ENCODE assay signal across 12 cellular contexts in genomic region chr11:1692708-1693326, GRCh38. TPM values are rescaled to one million over a fixed set of nuclear protein-coding genes. Genes with fewer than 3 reads are reported as not detected.
DNase-seq lines count a peak whose midpoint lies in the region; ATAC-seq, FAIRE-seq and TF ChIP-seq lines count a peak whose summit lies in the region.
"Had no signal": no experiment of that assay in that cellular context is flagged by ENCODE, and none has a peak within 500 bp of the region (broad histone marks: within the 10 kb centered on the region; RNA-seq: fewer than 3 reads in every experiment).

No MANE protein-coding gene starts in this region.

- peak overlapping the region; percentile 62; the same call in 1 of the 3 replicates for H3K4me3 ChIP-seq in A549
- H3K4me3 ChIP-seq in mucosa of stomach (ENCODE audit: low read length), result no peak overlapping the region
- H3K4me3 ChIP-seq in mucosa of descending colon, result no peak overlapping the region
- H3K4me3 ChIP-seq: lung had no signal

- TF ChIP-seq EP300 in A549 (IDR thresholded peaks at IDR 0.05), result no peak

- WGBS in A549 (ENCODE audit: missing lambda C conversion rate), result 34% methylated on average over 20 of the region's 20 CpGs
- WGBS in H9 (ENCODE audit: extremely low coverage, insufficient read length, low lambda C conversion rate), result no CpG with 5 or more reads among the region's 20 CpGs

- H3K18ac ChIP-seq in H9 (ENCODE audit: insufficient read length, low read depth, low read length), result no peak overlapping the region

- H3K56ac ChIP-seq in H9 (ENCODE audit: insufficient read length, low read depth, low read length), result no peak overlapping the region

- H3K4me1 ChIP-seq in A549 (no peaks in the 10 kb centered on the region), H9 (ENCODE audit: insufficient read depth, low read length) (no peaks in the 10 kb centered on the region), mucosa of stomach (ENCODE audit: control insufficient read depth, insufficient read depth, low read length) (peaks cover 34% of the 10 kb centered on the region), mucosa of descending colon (ENCODE audit: low read depth) (peaks cover 6% of the 10 kb centered on the region)

- peaks cover 65% of the 10 kb centered on the region for H3K27me3 Mint-ChIP-seq in H9 (ENCODE audit: low read depth)
- peaks cover 34% of the 10 kb centered on the region for H3K27me3 Mint-ChIP-seq in activated naive CD8-positive, alpha-beta T cell treated with anti-CD3 and anti-CD28 coated beads, Interleukin-2, amount 50 U/mL, for 24 hours

- no peaks in the 10 kb centered on the region; the same call in 1 of the 2 replicates for H3K27me3 ChIP-seq in H9 (ENCODE audit: insufficient read depth, low read length)
- peaks cover 29% of the 10 kb centered on the region for H3K27me3 ChIP-seq in mucosa of stomach (ENCODE audit: control insufficient read depth, insufficient read depth, low read length)

- H2AK5ac ChIP-seq in H9 (ENCODE audit: insufficient read length, low read length), result no peak overlapping the region

- H3K9me3 ChIP-seq in A549, result no peaks in the 10 kb centered on the region
- H3K9me3 ChIP-seq in H9 (ENCODE audit: control insufficient read depth, low read depth, low read length), result no peaks in the 10 kb centered on the region
- H3K9me3 ChIP-seq in mucosa of stomach (ENCODE audit: control insufficient read depth, low read length), result no peaks in the 10 kb centered on the region
- no peaks in the 10 kb centered on the region for H3K9me3 ChIP-seq in mucosa of descending colon
- H3K9me3 ChIP-seq: tibial artery had no signal

- peak overlapping the region; percentile 87 to 92; a peak in 4 of 6 replicates for H3K27ac ChIP-seq in A549
- no peak overlapping the region for H3K27ac ChIP-seq in H9 (ENCODE audit: insufficient read length, low read depth, low read length)

- DNase-seq in A549 (ENCODE audit: low read depth in 1 of 2, low spot score in 1 of 2), result no peak
- DNase-seq in H9, result no peak
- no peak for DNase-seq in activated naive CD8-positive, alpha-beta T cell treated with anti-CD3 and anti-CD28 coated beads, Interleukin-2, amount 50 U/mL, for 24 hours
- no peak for DNase-seq in mucosa of descending colon
- DNase-seq in COLO668 (lab: John Stamatoyannopoulos, UW; ENCODE audit: unreplicated experiment), result no peak

- H2BK120ac ChIP-seq in H9 (ENCODE audit: low read depth, low read length, poor library complexity, severe bottlenecking), result no peak overlapping the region

- no peak for FAIRE-seq in A549 (lab: Jason Lieb, UNC)

- H2BK5ac ChIP-seq in H9 (ENCODE audit: insufficient read length, low read length), result no peak overlapping the region

- no peaks in the 10 kb centered on the region for H4K20me1 ChIP-seq in H9 (ENCODE audit: control insufficient read depth, insufficient read depth, insufficient read length)

- POLR2A ChIA-PET in A549 (lab: Yijun Ruan, JAX), result interaction anchor here (2.3 kb wide), 1 partner anchor 140 kb away, joined by 39 read pairs; the partner anchor contains the start of gene SYT8

- no peak overlapping the region for H2AFZ ChIP-seq in H9 (ENCODE audit: low read length)

- H3K23me2 ChIP-seq in H9 (ENCODE audit: insufficient read length, low read depth, low read length, poor library complexity, severe bottlenecking), result no peaks in the 10 kb centered on the region

- no peak for TF ChIP-seq CTCF in A549 (IDR thresholded peaks at IDR 0.05)
- TF ChIP-seq CTCF in H9 (conservative IDR thresholded peaks at IDR 0.05), result no peak
- no peak for TF ChIP-seq CTCF in mucosa of descending colon (IDR thresholded peaks at IDR 0.05)

- H3K79me1 ChIP-seq in H9 (ENCODE audit: insufficient read depth, low read depth, low read length, poor library complexity, severe bottlenecking), result no peaks in the 10 kb centered on the region

- no peak overlapping the region for H3T11ph ChIP-seq in H9 (ENCODE audit: low read length)

- CTCF ChIA-PET in A549 (lab: Yijun Ruan, JAX), result interaction anchor here (0.7 to 7.8 kb wide), 69 partner anchors 13 to 471 kb away, joined by 3 to 605 read pairs (median 7); partner anchors contain the start of genes CTSD, H19, KRTAP5-2 and LSP1

- no peaks in the 10 kb centered on the region for H3K36me3 Mint-ChIP-seq in H9 (ENCODE audit: insufficient read depth in 1 of 3, low read depth in 3 of 3)
- no peaks in the 10 kb centered on the region for H3K36me3 Mint-ChIP-seq in activated naive CD8-positive, alpha-beta T cell treated with anti-CD3 and anti-CD28 coated beads, Interleukin-2, amount 50 U/mL, for 24 hours (ENCODE audit: low read depth)
- H3K36me3 Mint-ChIP-seq: IgD-negative memory B cell had no signal

- H3K4me2 ChIP-seq in A549, result peak overlapping the region; percentile 100
- H3K4me2 ChIP-seq in H9 (ENCODE audit: insufficient read depth, insufficient read length, low read length), result peak overlapping the region; percentile 42

- H4K91ac ChIP-seq in H9 (ENCODE audit: insufficient read length, low read depth, low read length), result no peak overlapping the region

- H3K79me2 ChIP-seq in H9 (ENCODE audit: insufficient read depth, low read length), result no peaks in the 10 kb centered on the region

- no peak overlapping the region for H3K23ac ChIP-seq in H9 (ENCODE audit: insufficient read length, low read depth, low read length)

- no peak overlapping the region for H2BK12ac ChIP-seq in H9 (ENCODE audit: insufficient read length, low read depth, low read length)

- H3K9me3 Mint-ChIP-seq in H9, result peaks cover 0 to 9% of the 10 kb centered on the region in 2 experiments; a peak in 3 of 5 replicates
- H3K9me3 Mint-ChIP-seq in activated naive CD8-positive, alpha-beta T cell treated with anti-CD3 and anti-CD28 coated beads, Interleukin-2, amount 50 U/mL, for 24 hours, result no peaks in the 10 kb centered on the region
- H3K9me3 Mint-ChIP-seq: IgD-negative memory B cell had no signal

- H3K4me3 Mint-ChIP-seq in H9, result peak overlapping the region in 1 of 2 experiments; percentile 79; a peak in 2 of 5 replicates
- peak overlapping the region; percentile 48 for H3K4me3 Mint-ChIP-seq in activated naive CD8-positive, alpha-beta T cell treated with anti-CD3 and anti-CD28 coated beads, Interleukin-2, amount 50 U/mL, for 24 hours

- H4K5ac ChIP-seq in H9 (ENCODE audit: insufficient read length, low read depth, low read length), result no peak overlapping the region

- no peak for TF ChIP-seq RAD21 in A549 (conservative IDR thresholded peaks at IDR 0.05 in 1 of 2, IDR thresholded peaks at IDR 0.05 in 1 of 2)

- H2BK20ac ChIP-seq in H9 (ENCODE audit: low read depth, low read length, poor library complexity, severe bottlenecking), result no peak overlapping the region

- H3K4ac ChIP-seq in H9 (ENCODE audit: low read depth, low read length), result no peak overlapping the region

- H3K27ac Mint-ChIP-seq in H9, result no peak overlapping the region
- no peak overlapping the region for H3K27ac Mint-ChIP-seq in activated naive CD8-positive, alpha-beta T cell treated with anti-CD3 and anti-CD28 coated beads, Interleukin-2, amount 50 U/mL, for 24 hours

- intact Hi-C loops in mucosa of descending colon (cut with DNase I, micrococcal nuclease), result loop anchor here (2.0 to 5.0 kb wide), 2 partner anchors 134 to 140 kb away; no protein-coding TSS in a partner anchor

- H3K36me3 ChIP-seq in mucosa of stomach (ENCODE audit: control insufficient read depth, insufficient read depth, low read length) (no peaks in the 10 kb centered on the region), mucosa of descending colon (ENCODE audit: low read depth) (no peaks in the 10 kb centered on the region)
- H3K36me3 ChIP-seq: tibial artery had no signal

- no peak for TF ChIP-seq POLR2A in A549 (IDR thresholded peaks at IDR 0.05; ENCODE audit: low read length)

- ATAC-seq in A549, result no peak
- ATAC-seq in activated naive CD8-positive, alpha-beta T cell treated with anti-CD3 and anti-CD28 coated beads, Interleukin-2, amount 50 U/mL, for 24 hours, result no peak
- ATAC-seq in mucosa of descending colon, result no peak
- no peak for ATAC-seq in HG03565 (IDR thresholded peaks at IDR 0.05; ENCODE audit: unreplicated experiment)
- ATAC-seq in HG02973 (IDR thresholded peaks at IDR 0.05; ENCODE audit: unreplicated experiment), result no peak

- H2BK15ac ChIP-seq in H9 (ENCODE audit: low read depth, low read length), result no peak overlapping the region

- no peak overlapping the region for H3K14ac ChIP-seq in H9 (ENCODE audit: insufficient read depth, low read length)

- H3K9ac ChIP-seq in H9 (ENCODE audit: extremely low read depth, insufficient read length, low read length) (no peak overlapping the region), mucosa of stomach (ENCODE audit: low read length) (peak overlapping the region; percentile 70)

- no peak overlapping the region for H4K8ac ChIP-seq in H9 (replicated peaks; ENCODE audit: insufficient read length, low read depth, low read length)

- H3K4me1 Mint-ChIP-seq in H9, result peaks cover 10 to 16% of the 10 kb centered on the region in 2 experiments
- peaks cover 8% of the 10 kb centered on the region for H3K4me1 Mint-ChIP-seq in activated naive CD8-positive, alpha-beta T cell treated with anti-CD3 and anti-CD28 coated beads, Interleukin-2, amount 50 U/mL, for 24 hours

TF ChIP-seq in A549, 52 proteins besides CTCF, POLR2A, EP300 and RAD21 (continues in another document):
- TF ChIP-seq RFX5 (IDR thresholded peaks at IDR 0.05), result no peak
- TF ChIP-seq ESRRA (IDR thresholded peaks at IDR 0.05; ENCODE audit: borderline replicate concordance, low read length), result no peak
- no peak for TF ChIP-seq HOXB5 (CRISPR knock-in tag; IDR thresholded peaks at IDR 0.05)
- TF ChIP-seq TFCP2L1 (CRISPR knock-in tag; IDR thresholded peaks at IDR 0.05), result no peak
- no peak for TF ChIP-seq RARB (CRISPR knock-in tag; IDR thresholded peaks at IDR 0.05)
- TF ChIP-seq JUNB (IDR thresholded peaks at IDR 0.05), result no peak
- TF ChIP-seq FOXS1 (CRISPR knock-in tag; IDR thresholded peaks at IDR 0.05), result no peak

RNA-seq across cellular contexts. Expression of gene KRTAP5-6, which starts 4.2 kb away (rescaled TPM):
- polyA plus RNA-seq in A549 (2011; rRNA removed) (not detected in 2 replicates), A549 (2017; fragmentation: RNase III; extraction: RNeasy Plus Mini Kit Qiagen cat#74134 plus additional on column Dnase treatment) (not detected in 3 replicates)
- polyA plus RNA-seq in A549 (2012; cell fraction: cytosol; rRNA removed), result not detected in 2 replicates
- not detected in 2 replicates for polyA plus RNA-seq in A549 (2012; cell fraction: nucleus; rRNA removed)
- polyA minus RNA-seq in A549 (2011; rRNA and poly(A)+ RNA removed), result not detected in 2 replicates
- total RNA-seq in H9 (2021) (not detected in 2 replicates), mucosa of descending colon (not detected)
- total RNA-seq: fibroblast of villous mesenchyme, lung had no signal
- polyA plus RNA-seq: IgD-negative memory B cell, lung had no signal

RNA-seq across cellular contexts. Expression of gene IFITM10, which starts 57.6 kb away (rescaled TPM):
- polyA plus RNA-seq in A549 (2011; rRNA removed) (0.26 and 0.28 TPM in 2 replicates), A549 (2017; fragmentation: RNase III; extraction: RNeasy Plus Mini Kit Qiagen cat#74134 plus additional on column Dnase treatment) (0.55 to 0.78 TPM (median 0.67 TPM) in 3 replicates)
- 0.13 and 0.14 TPM in 2 replicates for polyA plus RNA-seq in A549 (2012; cell fraction: cytosol; rRNA removed)
- 0.79 and 1.6 TPM in 2 replicates for polyA plus RNA-seq in A549 (2012; cell fraction: nucleus; rRNA removed)
- polyA minus RNA-seq in A549 (2011; rRNA and poly(A)+ RNA removed), result 0.10 and 0.29 TPM in 2 replicates
- total RNA-seq in H9 (2021) (0.59 and 0.77 TPM in 2 replicates), mucosa of descending colon (1 to 10 TPM in 2 of 3 donors, under 1 TPM in 1; 0.46 to 2.8 (median 1.9) TPM)
